In the genomic region with DNA sequence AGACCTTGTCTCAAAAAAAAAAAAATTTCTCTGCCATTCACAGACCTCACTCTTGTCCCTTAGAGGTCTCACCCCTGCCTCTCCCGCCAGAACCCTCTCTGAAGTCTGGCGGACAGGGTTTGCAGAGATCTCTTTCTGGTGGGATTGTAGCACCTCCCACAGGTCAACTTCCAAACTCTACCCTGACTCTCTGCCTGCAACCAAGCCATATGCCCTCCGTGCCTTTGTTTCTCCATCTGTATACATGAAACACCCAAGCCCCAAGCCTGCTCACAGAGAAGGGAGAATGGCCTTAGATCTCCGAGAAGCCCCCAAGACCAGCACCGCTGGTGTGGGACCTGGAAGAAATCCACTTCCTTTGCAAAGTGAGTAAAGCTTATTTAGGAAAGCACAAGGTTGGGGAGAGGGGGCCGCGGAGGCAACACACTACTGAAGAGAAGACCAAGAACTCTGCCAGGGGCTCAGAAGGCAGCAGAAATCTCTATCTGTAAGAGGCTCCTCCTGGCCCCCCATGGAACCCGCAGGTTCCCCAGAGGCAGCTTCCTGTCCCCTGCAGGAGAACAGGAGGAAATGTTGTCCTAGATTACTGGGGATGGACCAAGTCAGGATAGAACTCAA, we compare ENCODE assay signal across 16 cellular contexts.
A peak's percentile ranks its signal among the peaks of the same experiment; 100 is the strongest.
DNase-seq lines count a peak whose midpoint lies in the region; ATAC-seq and TF ChIP-seq lines count a peak whose summit lies in the region.
"Had no signal": no experiment of that assay in that cellular context is flagged by ENCODE, and none has a peak within 500 bp of the region (broad histone marks: within the 10 kb centered on the region; RNA-seq: fewer than 3 reads in every experiment).

No MANE protein-coding gene starts in this region.

- no peak overlapping the region for H3K4me3 ChIP-seq in BLaER1 treated with 17β-estradiol and CSF1 and Interleukin-3, amounts not matched to agents 10 nM and 100 nM
- H3K4me3 ChIP-seq in GM12865 (ENCODE audit: low read depth, low read length), result no peak overlapping the region
- H3K4me3 ChIP-seq in suprapubic skin, result no peak overlapping the region
- no peak overlapping the region for H3K4me3 ChIP-seq in sigmoid colon
- H3K4me3 ChIP-seq: cardiac muscle cell, dorsolateral prefrontal cortex, SJCRH30, upper lobe of right lung had no signal

- no peaks in the 10 kb centered on the region; a peak in 1 of 22 replicates for H3K9me3 ChIP-seq in BLaER1 treated with 17β-estradiol and CSF1 and Interleukin-3, amounts not matched to agents 10 nM and 100 nM (replicated peaks in 1 of 11)
- H3K9me3 ChIP-seq in suprapubic skin, result no peaks in the 10 kb centered on the region
- H3K9me3 ChIP-seq in sigmoid colon, result no peaks in the 10 kb centered on the region
- H3K9me3 ChIP-seq: upper lobe of right lung had no signal

- TF ChIP-seq CTCF in GM12865 (IDR thresholded peaks at IDR 0.05; ENCODE audit: insufficient read depth, low read depth, low read length, missing control alignments) (peak; percentile 14), suprapubic skin (IDR thresholded peaks at IDR 0.05) (no peak), sigmoid colon (IDR thresholded peaks at IDR 0.05) (no peak)

- 88% methylated on average over 8 of the region's 8 CpGs for WGBS in suprapubic skin
- 77 to 82% methylated on average over 8 of the region's 8 CpGs for WGBS in sigmoid colon, 2 donors

- H3K4me1 ChIP-seq in BLaER1 treated with 17β-estradiol and CSF1 and Interleukin-3, amounts not matched to agents 10 nM and 100 nM, result peaks cover 21 to 83% (median 77%) of the 10 kb centered on the region in 10 experiments
- H3K4me1 ChIP-seq in suprapubic skin (peaks cover 9% of the 10 kb centered on the region), sigmoid colon (peaks cover 0 to 22% (median 15%) of the 10 kb centered on the region in 4 donors)

- no peak for TF ChIP-seq EP300 in suprapubic skin (IDR thresholded peaks at IDR 0.05)
- no peak for TF ChIP-seq EP300 in sigmoid colon (IDR thresholded peaks at IDR 0.05)

- 0 out of 22 replicates have a peak, but pooled peaks cover 0 to 7% (median 0%) of the 10 kb centered on the region in 11 experiments for H4K20me1 ChIP-seq in BLaER1 treated with 17β-estradiol and CSF1 and Interleukin-3, amounts not matched to agents 10 nM and 100 nM

- H3K36me3 ChIP-seq in BLaER1 treated with 17β-estradiol and CSF1 and Interleukin-3, amounts not matched to agents 10 nM and 100 nM, result no peaks in the 10 kb centered on the region
- H3K36me3 ChIP-seq in suprapubic skin (no peaks in the 10 kb centered on the region), sigmoid colon (no peaks in the 10 kb centered on the region)
- H3K36me3 ChIP-seq: cardiac muscle cell, SJCRH30, upper lobe of right lung had no signal

- no peak for TF ChIP-seq POLR2A in suprapubic skin (IDR thresholded peaks at IDR 0.05)
- TF ChIP-seq POLR2A in sigmoid colon (IDR thresholded peaks at IDR 0.05), result no peak

- H3K4me2 ChIP-seq in BLaER1 treated with 17β-estradiol and CSF1 and Interleukin-3, amounts not matched to agents 10 nM and 100 nM, result peak overlapping the region in 9 of 11 experiments; percentile 31 to 87 (median 76); a peak in 17 of 22 replicates

- H3K27me3 ChIP-seq in BLaER1 treated with 17β-estradiol and CSF1 and Interleukin-3, amounts not matched to agents 10 nM and 100 nM, result no peaks in the 10 kb centered on the region
- H3K27me3 ChIP-seq in suprapubic skin, result no peaks in the 10 kb centered on the region
- no peaks in the 10 kb centered on the region for H3K27me3 ChIP-seq in sigmoid colon
- H3K27me3 ChIP-seq: cardiac muscle cell, SJCRH30, upper lobe of right lung had no signal

- intact Hi-C loops in sigmoid colon (cut with DNase I), result loop anchor here (2.0 kb wide), 1 partner anchor 185 kb away; no protein-coding TSS in a partner anchor

- peak overlapping the region in 1 of 11 experiments; percentile 16; a peak in 1 of 22 replicates for H3K9ac ChIP-seq in BLaER1 treated with 17β-estradiol and CSF1 and Interleukin-3, amounts not matched to agents 10 nM and 100 nM

- no peak overlapping the region; a peak in 1 of 22 replicates for H3K27ac ChIP-seq in BLaER1 treated with 17β-estradiol and CSF1 and Interleukin-3, amounts not matched to agents 10 nM and 100 nM
- H3K27ac ChIP-seq in suprapubic skin (no peak overlapping the region), sigmoid colon (no peak overlapping the region)
- H3K27ac ChIP-seq: cardiac muscle cell, dorsolateral prefrontal cortex, SJCRH30, upper lobe of right lung had no signal

- ATAC-seq in left lobe of liver, result peak; percentile 54

- DNase-seq in GM12865 (ENCODE audit: low read depth) (peak; percentile 38), RPMI8226 (peak; percentile 14), left lobe of liver (ENCODE audit: low spot score) (peak; percentile 36), suprapubic skin (ENCODE audit: low spot score in 2 of 2) (no peak), sigmoid colon (no peak), NK-92 (lab: John Stamatoyannopoulos, UW; ENCODE audit: unreplicated experiment) (no peak)
- DNase-seq in stimulated activated CD4-positive, alpha-beta T cell treated with anti-CD3 and anti-CD28 coated beads, Interleukin-2, amount 100 ng/mL, for 24 hours, result no peak
- DNase-seq: aorta; DMS79 treated with DMSO at 0.1 percent for 48 hours; NCI-H2081; NK-92 treated with Interleukin-12 subunit alpha and Interleukin-12 subunit beta, amount 100 ng/mL, for 24 hours; upper lobe of right lung had no signal

Comparison
In these comparisons a context has a peak if more than half of its experiments do, and no peak if none do; other contexts are left out.
1. DNase-seq: peak in GM12865 (single experiment), RPMI8226 (single experiment) and left lobe of liver (single experiment); none in suprapubic skin (0 of 2), sigmoid colon (single experiment), NK-92 (single experiment) and stimulated activated CD4-positive, alpha-beta T cell treated with anti-CD3 and anti-CD28 coated beads, Interleukin-2, amount 100 ng/mL, for 24 hours (0 of 2).